In the genomic region with DNA sequence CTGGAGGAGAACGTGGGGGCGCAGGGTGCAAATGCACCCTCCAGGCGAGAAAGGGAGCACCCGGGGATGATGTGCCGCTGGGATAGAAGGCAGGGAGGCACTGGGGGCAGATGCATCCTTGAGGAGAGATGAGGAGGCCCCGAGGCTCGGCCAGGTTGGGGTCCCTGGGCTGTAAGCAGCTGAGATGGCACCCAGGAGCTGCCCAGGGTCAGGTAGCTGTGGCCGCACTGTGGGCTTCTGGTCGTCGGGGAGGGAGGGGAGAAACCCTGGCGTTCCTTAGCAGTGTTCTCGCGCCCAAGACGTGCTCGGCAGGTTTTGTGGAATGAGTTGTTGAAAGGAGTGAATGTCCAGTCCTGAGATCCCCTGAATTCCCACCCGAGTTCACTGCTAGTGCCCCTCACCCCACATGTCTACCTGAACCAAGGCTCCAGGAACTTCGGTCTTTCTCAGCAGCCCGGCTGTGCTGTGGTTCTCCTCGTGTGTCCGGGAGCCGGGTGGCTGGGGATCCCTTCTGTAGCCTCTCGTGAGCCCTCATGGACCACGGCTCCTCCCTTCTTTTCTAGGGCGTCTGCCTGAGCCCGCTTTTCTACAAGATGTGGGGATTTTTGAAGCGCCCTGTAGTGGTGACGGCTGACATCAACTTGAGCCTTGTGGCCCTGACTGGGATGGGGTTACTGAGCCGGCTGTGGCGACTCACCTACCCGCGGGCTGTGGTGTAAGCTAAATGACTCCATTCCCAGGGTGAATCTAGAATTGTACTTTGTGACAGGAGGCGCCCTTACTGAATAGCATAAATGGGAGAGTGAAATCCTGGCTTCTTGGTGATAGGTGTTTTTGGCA, we compare ENCODE assay signal across 1 cellular context.
TF ChIP-seq lines count a peak whose summit lies in the region.

No MANE protein-coding gene starts in this region.

TF ChIP-seq in IMR-90, 13 proteins besides CTCF, POLR2A, EP300 and RAD21 (continued from another document):
- TF ChIP-seq, protein P1, sequence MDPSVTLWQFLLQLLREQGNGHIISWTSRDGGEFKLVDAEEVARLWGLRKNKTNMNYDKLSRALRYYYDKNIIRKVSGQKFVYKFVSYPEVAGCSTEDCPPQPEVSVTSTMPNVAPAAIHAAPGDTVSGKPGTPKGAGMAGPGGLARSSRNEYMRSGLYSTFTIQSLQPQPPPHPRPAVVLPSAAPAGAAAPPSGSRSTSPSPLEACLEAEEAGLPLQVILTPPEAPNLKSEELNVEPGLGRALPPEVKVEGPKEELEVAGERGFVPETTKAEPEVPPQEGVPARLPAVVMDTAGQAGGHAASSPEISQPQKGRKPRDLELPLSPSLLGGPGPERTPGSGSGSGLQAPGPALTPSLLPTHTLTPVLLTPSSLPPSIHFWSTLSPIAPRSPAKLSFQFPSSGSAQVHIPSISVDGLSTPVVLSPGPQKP (IDR thresholded peaks at IDR 0.05; ENCODE audit: borderline replicate concordance, low read depth, low read length) = no peak
- TF ChIP-seq USF2 (IDR thresholded peaks at IDR 0.05; ENCODE audit: low read depth, low read length) = no peak
- TF ChIP-seq BHLHE40 (IDR thresholded peaks at IDR 0.05; ENCODE audit: low read depth, low read length) = no peak
- TF ChIP-seq CEBPB (IDR thresholded peaks at IDR 0.05; ENCODE audit: low read depth, low read length) = no peak
- TF ChIP-seq RFX5 (IDR thresholded peaks at IDR 0.05; ENCODE audit: low read depth, low read length) = no peak
- no peak for TF ChIP-seq MXI1 (IDR thresholded peaks at IDR 0.05; ENCODE audit: borderline replicate concordance, low read depth, low read length)
